8 cellular contexts compared by ENCODE assay signal in the genomic region with DNA sequence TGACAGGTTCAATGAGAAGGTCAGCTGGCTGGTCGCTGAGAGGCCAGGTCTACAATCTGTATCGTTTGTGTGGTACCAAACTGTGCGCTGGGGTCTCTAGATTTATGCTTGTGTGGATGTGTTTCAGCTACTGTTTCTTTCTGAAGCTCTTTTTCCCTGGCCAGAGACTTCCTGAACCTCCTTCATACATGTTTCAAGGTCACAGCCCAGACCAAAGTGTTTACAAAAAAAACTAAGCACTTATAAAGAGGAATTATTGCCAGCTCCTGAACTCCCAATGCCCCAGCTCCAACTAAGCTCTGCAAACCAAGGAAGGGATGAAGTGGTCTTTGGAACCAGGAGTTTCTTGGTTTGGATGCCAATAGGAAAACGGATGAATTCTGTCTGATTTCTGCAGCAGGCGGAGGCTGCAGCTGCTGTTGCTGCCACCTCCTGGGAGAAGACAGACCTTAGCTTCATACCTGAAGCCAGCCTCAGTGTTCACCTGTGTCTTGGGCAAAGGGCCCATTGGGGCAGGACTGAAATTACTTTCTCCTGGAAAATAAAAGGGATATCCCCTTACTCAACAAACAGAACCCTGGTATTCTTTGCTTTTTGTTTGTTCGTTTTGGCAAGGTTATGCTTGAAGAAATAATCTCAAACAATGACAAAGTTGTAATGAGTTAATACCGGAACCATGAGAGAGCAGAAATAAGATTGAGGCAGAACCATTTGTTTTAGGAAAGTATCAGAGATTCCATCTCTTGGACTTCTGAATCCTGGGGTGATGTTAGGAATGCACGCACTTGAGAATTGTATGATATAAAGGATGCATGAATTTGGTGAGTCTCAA. TPM values are rescaled to one million over a fixed set of nuclear protein-coding genes. Genes with fewer than 3 reads are reported as not detected.
A peak's percentile ranks its signal among the peaks of the same experiment; 100 is the strongest.
DNase-seq lines count a peak whose midpoint lies in the region; ATAC-seq, FAIRE-seq and TF ChIP-seq lines count a peak whose summit lies in the region.

No MANE protein-coding gene starts in this region.

- H3K9me3 ChIP-seq in CD4-positive, alpha-beta T cell (ENCODE audit: control insufficient read depth, low read length) = no peaks in the 10 kb centered on the region
- peaks cover 13% of the 10 kb centered on the region for H3K9me3 ChIP-seq in left ventricle myocardium inferior (replicated peaks)

- no peaks in the 10 kb centered on the region for H3K36me3 Mint-ChIP-seq in CD4-positive, alpha-beta T cell (ENCODE audit: low read depth)
- peaks cover 13% of the 10 kb centered on the region in 2 donors for H3K36me3 Mint-ChIP-seq in stimulated activated naive B cell treated with anti-CD40 and anti-IgM and Interleukin-4, amounts not matched to agents 10 μg/mL and 1 μg/mL and 100 μg/mL, for 72 hours

- H3K27me3 ChIP-seq in CD4-positive, alpha-beta T cell (ENCODE audit: control insufficient read depth, insufficient read depth, low read length) = no peaks in the 10 kb centered on the region
- H3K27me3 ChIP-seq in left ventricle myocardium inferior (ENCODE audit: low read depth) = no peaks in the 10 kb centered on the region

- no peak overlapping the region for H3K27ac ChIP-seq in CD4-positive, alpha-beta T cell (ENCODE audit: low read depth, low read length)
- H3K27ac ChIP-seq in left ventricle myocardium inferior (replicated peaks) = peak overlapping the region; percentile 73

- TF ChIP-seq POLR2A in GM12892 (IDR thresholded peaks at IDR 0.05; ENCODE audit: low read depth, low read length) = no peak

- peak; percentile 70 for TF ChIP-seq CTCF in CD4-positive, alpha-beta T cell (IDR thresholded peaks at IDR 0.05)
- peak; percentile 72 for TF ChIP-seq CTCF in left ventricle myocardium inferior (IDR thresholded peaks at IDR 0.05; ENCODE audit: borderline replicate concordance)

- no peak overlapping the region for H3K27ac Mint-ChIP-seq in CD4-positive, alpha-beta T cell
- H3K27ac Mint-ChIP-seq in stimulated activated naive B cell treated with anti-CD40 and anti-IgM and Interleukin-4, amounts not matched to agents 10 μg/mL and 1 μg/mL and 100 μg/mL, for 72 hours = no peak overlapping the region

- H3K4me1 Mint-ChIP-seq in CD4-positive, alpha-beta T cell (ENCODE audit: low read depth) = no peaks in the 10 kb centered on the region
- peaks cover 5 to 6% of the 10 kb centered on the region in 2 donors for H3K4me1 Mint-ChIP-seq in stimulated activated naive B cell treated with anti-CD40 and anti-IgM and Interleukin-4, amounts not matched to agents 10 μg/mL and 1 μg/mL and 100 μg/mL, for 72 hours

- intact Hi-C loops in CD4-positive, alpha-beta T cell (cut with DNase I, micrococcal nuclease) = loop anchor here (5.0 kb wide), 3 partner anchors 56 to 406 kb away; no protein-coding TSS in a partner anchor
- intact Hi-C loops in left ventricle myocardium inferior (cut with micrococcal nuclease) = loop anchor here (10.0 kb wide), 1 partner anchor 198 kb away; no protein-coding TSS in a partner anchor

- H3K36me3 ChIP-seq in left ventricle myocardium inferior = no peaks in the 10 kb centered on the region

- peak in 9 of 10 experiments; percentile 12 to 36 (median 20) for DNase-seq in CD4-positive, alpha-beta T cell
- DNase-seq in HT1080 (ENCODE audit: low read depth) (peak; percentile 42), activated T-cell treated with anti-CD3 and anti-CD28 coated beads for 4 hours (peak; percentile 18), left ventricle myocardium inferior (peak; percentile 23), GM12892 (ENCODE audit: insufficient read length) (no peak)
- DNase-seq in stimulated activated naive B cell treated with anti-CD40 and anti-IgM and Interleukin-4, amounts not matched to agents 10 μg/mL and 1 μg/mL and 100 μg/mL, for 72 hours = no peak

- no peak for FAIRE-seq in GM12892 (lab: Jason Lieb, UNC)

- POLR2A ChIA-PET in CD4-positive, alpha-beta T cell (lab: Charles Lee) = interaction anchor here (0.7 to 1.2 kb wide), 4 partner anchors 24 to 221 kb away, joined by 3 to 9 read pairs (median 3); no protein-coding TSS in a partner anchor

- H3K27me3 Mint-ChIP-seq in CD4-positive, alpha-beta T cell = no peaks in the 10 kb centered on the region
- peaks cover 0 to 4% of the 10 kb centered on the region in 2 donors for H3K27me3 Mint-ChIP-seq in stimulated activated naive B cell treated with anti-CD40 and anti-IgM and Interleukin-4, amounts not matched to agents 10 μg/mL and 1 μg/mL and 100 μg/mL, for 72 hours

- no peak overlapping the region for H3K4me3 ChIP-seq in left ventricle myocardium inferior

- peaks cover 49% of the 10 kb centered on the region for H3K4me1 ChIP-seq in left ventricle myocardium inferior

- no peak overlapping the region for H3K4me3 Mint-ChIP-seq in CD4-positive, alpha-beta T cell
- no peak overlapping the region for H3K4me3 Mint-ChIP-seq in stimulated activated naive B cell treated with anti-CD40 and anti-IgM and Interleukin-4, amounts not matched to agents 10 μg/mL and 1 μg/mL and 100 μg/mL, for 72 hours

- CTCF ChIA-PET in CD4-positive, alpha-beta T cell (lab: Charles Lee) = interaction anchor here (0.6 to 1.7 kb wide), 15 partner anchors 11 to 410 kb away, joined by 3 to 10 read pairs (median 3); no protein-coding TSS in a partner anchor

- peak; percentile 65 for ATAC-seq in CD4-positive, alpha-beta T cell (ENCODE audit: poor library complexity)
- peak; percentile 36 to 45 for ATAC-seq in stimulated activated naive B cell treated with anti-CD40 and anti-IgM and Interleukin-4, amounts not matched to agents 10 μg/mL and 1 μg/mL and 100 μg/mL, for 72 hours (replicated peaks)
- ATAC-seq in esophagus mucosa = no peak
- ATAC-seq in HG03097 (IDR thresholded peaks at IDR 0.05; ENCODE audit: low FRiP score, unreplicated experiment) = no peak

- H3K9me3 Mint-ChIP-seq in CD4-positive, alpha-beta T cell = peaks cover 3% of the 10 kb centered on the region
- H3K9me3 Mint-ChIP-seq in stimulated activated naive B cell treated with anti-CD40 and anti-IgM and Interleukin-4, amounts not matched to agents 10 μg/mL and 1 μg/mL and 100 μg/mL, for 72 hours = peaks cover 14 to 16% of the 10 kb centered on the region in 2 donors

RNA-seq across cellular contexts. Expression of a gene that starts 24.6 kb away (rescaled TPM):
- 10 to 100 TPM; 47.2 to 53.7 TPM for total RNA-seq in CD4-positive, alpha-beta T cell
- total RNA-seq in HT1080 (2014; rRNA removed; shearing (Covaris generic)) = 19.0 and 30.0 TPM in 2 replicates
- polyA plus RNA-seq in HT1080 (2015; cell fraction: cytosol; rRNA removed) = 19.0 and 21.0 TPM in 2 replicates
- 40.8 and 44.4 TPM in 2 replicates for polyA plus RNA-seq in HT1080 (2015; cell fraction: nucleus; rRNA removed)
- total RNA-seq in left ventricle myocardium inferior (42.2 TPM), esophagus mucosa (26.7 TPM)
- polyA plus RNA-seq in GM12892 (2012; ENCODE audit: missing spikeins) = 20.0 TPM

Comparison
In these comparisons a context has a peak if more than half of its experiments do, and no peak if none do; other contexts are left out.
1. ATAC-seq: peak in CD4-positive, alpha-beta T cell (single experiment) and stimulated activated naive B cell treated with anti-CD40 and anti-IgM and Interleukin-4, amounts not matched to agents 10 μg/mL and 1 μg/mL and 100 μg/mL, for 72 hours (2 of 2); none in esophagus mucosa (single experiment) and HG03097 (single experiment).
2. DNase-seq: peak in CD4-positive, alpha-beta T cell (9 of 10), HT1080 (single experiment), activated T-cell treated with anti-CD3 and anti-CD28 coated beads for 4 hours (single experiment) and left ventricle myocardium inferior (single experiment); none in stimulated activated naive B cell treated with anti-CD40 and anti-IgM and Interleukin-4, amounts not matched to agents 10 μg/mL and 1 μg/mL and 100 μg/mL, for 72 hours (single experiment) and GM12892 (single experiment).